In the genomic region with DNA sequence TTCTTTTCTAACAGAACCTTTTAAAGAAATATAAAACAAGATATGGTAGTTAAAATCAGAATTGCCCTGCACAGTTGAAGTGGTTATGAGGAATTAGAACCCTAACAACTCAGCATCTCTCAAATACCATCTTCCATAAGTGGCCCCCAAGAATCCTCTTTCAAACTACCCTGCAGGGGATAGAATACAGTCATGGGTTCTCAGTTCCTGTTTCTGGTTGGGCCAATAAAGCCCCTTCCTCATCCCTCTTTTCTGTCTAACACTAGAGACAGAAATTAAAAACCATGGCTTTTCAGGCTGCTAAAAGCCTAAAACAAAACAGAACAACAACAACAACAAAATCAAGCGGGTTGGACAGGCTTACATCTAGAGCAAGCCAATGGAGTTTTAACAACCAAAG, we compare ENCODE assay signal across 12 cellular contexts. TPM values are rescaled to one million over a fixed set of nuclear protein-coding genes. Genes with fewer than 3 reads are reported as not detected.
DNase-seq lines count a peak whose midpoint lies in the region; ATAC-seq, FAIRE-seq and TF ChIP-seq lines count a peak whose summit lies in the region.
"Had no signal": no experiment of that assay in that cellular context is flagged by ENCODE, and none has a peak within 500 bp of the region (broad histone marks: within the 10 kb centered on the region; RNA-seq: fewer than 3 reads in every experiment).

No MANE protein-coding gene starts in this region.

- TF ChIP-seq CTCF in left ventricle myocardium inferior (IDR thresholded peaks at IDR 0.05; ENCODE audit: borderline replicate concordance): no peak
- no peak for TF ChIP-seq CTCF in gastroesophageal sphincter (IDR thresholded peaks at IDR 0.05)
- no peak for TF ChIP-seq CTCF in lower leg skin (IDR thresholded peaks at IDR 0.05)
- TF ChIP-seq CTCF in left lung (IDR thresholded peaks at IDR 0.05): no peak

- WGBS in gastroesophageal sphincter (ENCODE audit: low coverage in 1 of 2), 2 donors: 100% methylated on average over 1 of the region's 1 CpG; no CpG with 5 or more reads in 1 of the 2 donors
- WGBS in lower leg skin, 2 donors: 90 to 100% methylated on average over 1 of the region's 1 CpG

- no peak for FAIRE-seq in H54 (lab: Jason Lieb, UNC)

- TF ChIP-seq POLR2A in gastroesophageal sphincter (IDR thresholded peaks at IDR 0.05): no peak
- TF ChIP-seq POLR2A in lower leg skin (IDR thresholded peaks at IDR 0.05): no peak
- no peak for TF ChIP-seq POLR2A in H54 (IDR thresholded peaks at IDR 0.05; ENCODE audit: low read depth, low read length)

- H3K4me3 ChIP-seq in left ventricle myocardium inferior (no peak overlapping the region), gastroesophageal sphincter (no peak overlapping the region), lower leg skin (ENCODE audit: low read depth, poor library complexity, severe bottlenecking) (no peak overlapping the region), left lung (no peak overlapping the region)

- H3K4me1 ChIP-seq in left ventricle myocardium inferior (peaks cover 42% of the 10 kb centered on the region), gastroesophageal sphincter (peaks cover 12 to 56% (median 16%) of the 10 kb centered on the region in 3 donors), left lung (peaks cover 13 to 19% of the 10 kb centered on the region in 2 donors)

- H3K36me3 ChIP-seq in left ventricle myocardium inferior (peaks cover 4% of the 10 kb centered on the region), gastroesophageal sphincter (peaks cover 0 to 6% of the 10 kb centered on the region in 2 donors), left lung (no peaks in the 10 kb centered on the region)

- DNase-seq in left ventricle myocardium inferior (no peak), cardiac septum (ENCODE audit: low spot score) (no peak), lower leg skin (ENCODE audit: low spot score in 2 of 2) (no peak), H54 (ENCODE audit: insufficient read length, low spot score) (no peak), NCI-H1417 treated with DMSO at 0.1 percent for 48 hours (lab: John Stamatoyannopoulos, UW) (no peak), left lung (no peak)
- DNase-seq: CD4-positive, CD25-positive, alpha-beta regulatory T cell; natural killer cell; T-helper 9 cell had no signal

- peak overlapping the region; percentile 72 for H3K27ac ChIP-seq in left ventricle myocardium inferior (replicated peaks)
- H3K27ac ChIP-seq in gastroesophageal sphincter: peak overlapping the region; percentile 71 to 80 (median 74)
- peak overlapping the region in 1 of 2 donors; percentile 20 for H3K27ac ChIP-seq in left lung
- H3K27ac ChIP-seq: HL-60 had no signal

- intact Hi-C loops in left ventricle myocardium inferior (cut with micrococcal nuclease) (no loop called here), cardiac septum (cut with DNase I) (no loop called here), lower leg skin (cut with DNase I; ENCODE audit: low total_unique reads) (no loop called here), left lung (cut with DNase I) (no loop called here)

- TF ChIP-seq EP300 in gastroesophageal sphincter (IDR thresholded peaks at IDR 0.05): no peak

- H3K27me3 ChIP-seq in left ventricle myocardium inferior (ENCODE audit: low read depth): no peaks in the 10 kb centered on the region
- no peaks in the 10 kb centered on the region for H3K27me3 ChIP-seq in gastroesophageal sphincter
- H3K27me3 ChIP-seq in left lung: no peaks in the 10 kb centered on the region

- no peaks in the 10 kb centered on the region for H3K9me3 ChIP-seq in left ventricle myocardium inferior (replicated peaks)
- no peaks in the 10 kb centered on the region for H3K9me3 ChIP-seq in gastroesophageal sphincter
- H3K9me3 ChIP-seq in left lung: no peaks in the 10 kb centered on the region

- ATAC-seq in HG03378 (IDR thresholded peaks at IDR 0.05; ENCODE audit: unreplicated experiment) (peak; percentile 15), gastroesophageal sphincter (no peak), left lung (no peak)
- ATAC-seq: natural killer cell had no signal

RNA-seq across cellular contexts. Expression of a gene that starts 6.7 kb away (rescaled TPM):
- 1.8 TPM for total RNA-seq in left ventricle myocardium inferior
- 2.6 TPM for total RNA-seq in cardiac septum
- total RNA-seq in gastroesophageal sphincter: 10 to 100 TPM in 2 of 4 donors, 1 to 10 TPM in 2; 6.8 to 11.8 (median 9.5) TPM
- total RNA-seq in lower leg skin: 1 to 10 TPM; 1.8 to 2.8 (median 2.2) TPM
- total RNA-seq in left lung: 1 to 10 TPM; 5.1 to 5.2 TPM
